ENCODE assay signal across 12 cellular contexts in genomic region chr17:61294777-61295176, GRCh38.
DNase-seq lines count a peak whose midpoint lies in the region; ATAC-seq and TF ChIP-seq lines count a peak whose summit lies in the region.
"Had no signal": no experiment of that assay in that cellular context is flagged by ENCODE, and none has a peak within 500 bp of the region (broad histone marks: within the 10 kb centered on the region; RNA-seq: fewer than 3 reads in every experiment).

No MANE protein-coding gene starts in this region.

- H3K36me3 ChIP-seq in GM23338 (ENCODE audit: insufficient read depth) (no peaks in the 10 kb centered on the region), SJCRH30 (no peaks in the 10 kb centered on the region)

- no peaks in the 10 kb centered on the region for H3K79me2 ChIP-seq in GM23338 (replicated peaks; ENCODE audit: insufficient read depth)

- H3K4me3 ChIP-seq in GM23338 (no peak overlapping the region), SJCRH30 (no peak overlapping the region)

- DNase-seq in GM23338 (ENCODE audit: low spot score), result no peak
- DNase-seq in SJCRH30, result peak; percentile 53 to 70
- DNase-seq in fibroblast of gingiva (ENCODE audit: low read depth), result peak; percentile 28
- DNase-seq in neural crest cell (ENCODE audit: low read depth, low spot score), result no peak
- DNase-seq in central memory CD4-positive, alpha-beta T cell, result no peak
- no peak for DNase-seq in stimulated activated naive CD8-positive, alpha-beta T cell treated with anti-CD3 and anti-CD28 coated beads, Interleukin-15, amount 100 ng/mL, for 72 hours
- no peak for DNase-seq in SW 1271 (lab: John Stamatoyannopoulos, UW)
- DNase-seq: DND-41, NCI-H1048 had no signal

- 0 out of 2 replicates have a peak, but pooled peaks cover 10% of the 10 kb centered on the region for H3K4me1 ChIP-seq in GM23338 (ENCODE audit: insufficient read depth)
- peaks cover 51% of the 10 kb centered on the region for H3K4me1 ChIP-seq in SJCRH30

- H2AFZ ChIP-seq in GM23338, result no peak overlapping the region

- H3K4me1 Mint-ChIP-seq in GM23338, result peaks cover 8% of the 10 kb centered on the region; the same call in 2 of the 3 replicates
- H3K4me1 Mint-ChIP-seq in neural crest cell, result peaks cover 15% of the 10 kb centered on the region
- no peaks in the 10 kb centered on the region for H3K4me1 Mint-ChIP-seq in stimulated activated naive CD8-positive, alpha-beta T cell treated with anti-CD3 and anti-CD28 coated beads, Interleukin-15, amount 100 ng/mL, for 72 hours
- H3K4me1 Mint-ChIP-seq: activated T-helper 17 cell treated with anti-CD3 and anti-CD28 coated beads, Interleukin-2, amount 50 U/mL, for 72 hours had no signal

- H3K27me3 Mint-ChIP-seq in GM23338 (ENCODE audit: insufficient read depth, low read depth, poor library complexity) (no peaks in the 10 kb centered on the region), neural crest cell (ENCODE audit: low read depth) (no peaks in the 10 kb centered on the region)
- no peaks in the 10 kb centered on the region for H3K27me3 Mint-ChIP-seq in stimulated activated naive CD8-positive, alpha-beta T cell treated with anti-CD3 and anti-CD28 coated beads, Interleukin-15, amount 100 ng/mL, for 72 hours
- H3K27me3 Mint-ChIP-seq: activated T-helper 17 cell treated with anti-CD3 and anti-CD28 coated beads, Interleukin-2, amount 50 U/mL, for 72 hours had no signal

- TF ChIP-seq CTCF in GM23338 (conservative IDR thresholded peaks at IDR 0.05; ENCODE audit: low read depth in 2 of 2), result no peak
- TF ChIP-seq CTCF in neural crest cell (conservative IDR thresholded peaks at IDR 0.05), result no peak

- H3K4me3 Mint-ChIP-seq in GM23338 (no peak overlapping the region), neural crest cell (no peak overlapping the region)
- H3K4me3 Mint-ChIP-seq in stimulated activated naive CD8-positive, alpha-beta T cell treated with anti-CD3 and anti-CD28 coated beads, Interleukin-15, amount 100 ng/mL, for 72 hours, result no peak overlapping the region
- H3K4me3 Mint-ChIP-seq: activated T-helper 17 cell treated with anti-CD3 and anti-CD28 coated beads, Interleukin-2, amount 50 U/mL, for 72 hours had no signal

- H3K27ac ChIP-seq in GM23338 (ENCODE audit: low read depth) (0 out of 2 replicates have a peak overlapping the region, but pooled peaks have one; percentile 9), SJCRH30 (peak overlapping the region; percentile 44)

- H3K36me3 Mint-ChIP-seq in GM23338 (ENCODE audit: low read depth), result no peaks in the 10 kb centered on the region
- no peaks in the 10 kb centered on the region for H3K36me3 Mint-ChIP-seq in neural crest cell (ENCODE audit: low read depth)

- no peaks in the 10 kb centered on the region for H3K9me3 Mint-ChIP-seq in GM23338
- H3K9me3 Mint-ChIP-seq in neural crest cell, result no peaks in the 10 kb centered on the region
- H3K9me3 Mint-ChIP-seq in stimulated activated naive CD8-positive, alpha-beta T cell treated with anti-CD3 and anti-CD28 coated beads, Interleukin-15, amount 100 ng/mL, for 72 hours, result no peaks in the 10 kb centered on the region
- H3K9me3 Mint-ChIP-seq: activated T-helper 17 cell treated with anti-CD3 and anti-CD28 coated beads, Interleukin-2, amount 50 U/mL, for 72 hours had no signal

- no peaks in the 10 kb centered on the region for H3K9me3 ChIP-seq in SJCRH30 (replicated peaks)

- H3K4me2 ChIP-seq in GM23338, result no peak overlapping the region

- 0 out of 2 replicates have a peak overlapping the region, but pooled peaks have one; percentile 32 for H3K27ac Mint-ChIP-seq in GM23338
- H3K27ac Mint-ChIP-seq in neural crest cell (ENCODE audit: unreplicated experiment), result peak overlapping the region; percentile 67
- peak overlapping the region in 1 of 2 donors; percentile 42 for H3K27ac Mint-ChIP-seq in stimulated activated naive CD8-positive, alpha-beta T cell treated with anti-CD3 and anti-CD28 coated beads, Interleukin-15, amount 100 ng/mL, for 72 hours
- H3K27ac Mint-ChIP-seq: activated T-helper 17 cell treated with anti-CD3 and anti-CD28 coated beads, Interleukin-2, amount 50 U/mL, for 72 hours had no signal

- no peaks in the 10 kb centered on the region for H3K9me2 ChIP-seq in GM23338 (ENCODE audit: insufficient read depth)

- H3K27me3 ChIP-seq in GM23338 (ENCODE audit: insufficient read depth) (no peaks in the 10 kb centered on the region), SJCRH30 (no peaks in the 10 kb centered on the region)

- no peaks in the 10 kb centered on the region for H4K20me1 ChIP-seq in GM23338 (replicated peaks; ENCODE audit: insufficient read depth)

- ATAC-seq in GM23338 (no peak; the same call in 2 of the 3 replicates), HG03521 (IDR thresholded peaks at IDR 0.05; ENCODE audit: unreplicated experiment) (no peak)
- ATAC-seq in stimulated activated naive CD8-positive, alpha-beta T cell treated with anti-CD3 and anti-CD28 coated beads, Interleukin-15, amount 100 ng/mL, for 72 hours, result no peak
- ATAC-seq: activated T-helper 17 cell treated with anti-CD3 and anti-CD28 coated beads, Interleukin-2, amount 50 U/mL, for 72 hours; left lobe of liver had no signal

- no peaks in the 10 kb centered on the region for H3F3A ChIP-seq in GM23338 (replicated peaks; ENCODE audit: low read depth)

TF ChIP-seq in GM23338, 12 proteins besides CTCF, POLR2A, EP300 and RAD21 (continues in another document):
- TF ChIP-seq, protein P1, sequence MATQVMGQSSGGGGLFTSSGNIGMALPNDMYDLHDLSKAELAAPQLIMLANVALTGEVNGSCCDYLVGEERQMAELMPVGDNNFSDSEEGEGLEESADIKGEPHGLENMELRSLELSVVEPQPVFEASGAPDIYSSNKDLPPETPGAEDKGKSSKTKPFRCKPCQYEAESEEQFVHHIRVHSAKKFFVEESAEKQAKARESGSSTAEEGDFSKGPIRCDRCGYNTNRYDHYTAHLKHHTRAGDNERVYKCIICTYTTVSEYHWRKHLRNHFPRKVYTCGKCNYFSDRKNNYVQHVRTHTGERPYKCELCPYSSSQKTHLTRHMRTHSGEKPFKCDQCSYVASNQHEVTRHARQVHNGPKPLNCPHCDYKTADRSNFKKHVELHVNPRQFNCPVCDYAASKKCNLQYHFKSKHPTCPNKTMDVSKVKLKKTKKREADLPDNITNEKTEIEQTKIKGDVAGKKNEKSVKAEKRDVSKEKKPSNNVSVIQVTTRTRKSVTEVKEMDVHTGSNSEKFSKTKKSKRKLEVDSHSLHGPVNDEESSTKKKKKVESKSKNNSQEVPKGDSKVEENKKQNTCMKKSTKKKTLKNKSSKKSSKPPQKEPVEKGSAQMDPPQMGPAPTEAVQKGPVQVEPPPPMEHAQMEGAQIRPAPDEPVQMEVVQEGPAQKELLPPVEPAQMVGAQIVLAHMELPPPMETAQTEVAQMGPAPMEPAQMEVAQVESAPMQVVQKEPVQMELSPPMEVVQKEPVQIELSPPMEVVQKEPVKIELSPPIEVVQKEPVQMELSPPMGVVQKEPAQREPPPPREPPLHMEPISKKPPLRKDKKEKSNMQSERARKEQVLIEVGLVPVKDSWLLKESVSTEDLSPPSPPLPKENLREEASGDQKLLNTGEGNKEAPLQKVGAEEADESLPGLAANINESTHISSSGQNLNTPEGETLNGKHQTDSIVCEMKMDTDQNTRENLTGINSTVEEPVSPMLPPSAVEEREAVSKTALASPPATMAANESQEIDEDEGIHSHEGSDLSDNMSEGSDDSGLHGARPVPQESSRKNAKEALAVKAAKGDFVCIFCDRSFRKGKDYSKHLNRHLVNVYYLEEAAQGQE (IDR thresholded peaks at IDR 0.05; ENCODE audit: unreplicated experiment), result no peak
- TF ChIP-seq POLR2AphosphoS5 (IDR thresholded peaks at IDR 0.05; ENCODE audit: low read depth) (no peak), CREB1 (CRISPR knock-in tag; IDR thresholded peaks at IDR 0.05; ENCODE audit: low read depth) (no peak), JUNB (IDR thresholded peaks at IDR 0.05; ENCODE audit: unreplicated experiment) (no peak), EZH2 (IDR thresholded peaks at IDR 0.05; ENCODE audit: low read depth, unreplicated experiment) (no peak), EZH2phosphoT487 (IDR thresholded peaks at IDR 0.05; ENCODE audit: unreplicated experiment) (no peak), ZNF331 (CRISPR knock-in tag; IDR thresholded peaks at IDR 0.05; ENCODE audit: low read depth) (no peak), STAT1 (IDR thresholded peaks at IDR 0.05; ENCODE audit: unreplicated experiment) (no peak), ZNF114 (CRISPR knock-in tag; IDR thresholded peaks at IDR 0.05) (no peak), ETS1 (IDR thresholded peaks at IDR 0.05) (no peak)

Comparison
In these comparisons a context has a peak if more than half of its experiments do, and no peak if none do; other contexts are left out.
1. DNase-seq: peak in SJCRH30 (2 of 2) and fibroblast of gingiva (single experiment); none in GM23338 (single experiment), neural crest cell (single experiment), central memory CD4-positive, alpha-beta T cell (single experiment), stimulated activated naive CD8-positive, alpha-beta T cell treated with anti-CD3 and anti-CD28 coated beads, Interleukin-15, amount 100 ng/mL, for 72 hours (0 of 2) and SW 1271 (0 of 2).